ENCODE assay signal across 15 cellular contexts in genomic region chr17:10705727-10706126, GRCh38.
"Had no signal": no experiment of that assay in that cellular context is flagged by ENCODE, and none has a peak within 500 bp of the region (broad histone marks: within the 10 kb centered on the region; RNA-seq: fewer than 3 reads in every experiment).

No MANE protein-coding gene starts in this region.

- H3K27me3 Mint-ChIP-seq: naive B cell had no signal

- H3K9me3 ChIP-seq: adrenal gland, pancreas, SJSA1, stomach, testis, upper lobe of left lung had no signal

- ATAC-seq: pancreas, sciatic nerve had no signal

- H3K27ac ChIP-seq: adrenal gland, cardiac muscle cell, dorsolateral prefrontal cortex, pancreas, SJSA1, stomach, testis, upper lobe of left lung had no signal

- H3K27me3 ChIP-seq: adrenal gland, cardiac muscle cell, dorsolateral prefrontal cortex, pancreas, SJSA1, stomach, testis, upper lobe of left lung had no signal

- DNase-seq: activated CD4-positive, CD25-positive, alpha-beta regulatory T cell treated with anti-CD3 and anti-CD28 coated beads, Interleukin-2, amount 50 U/mL, for 72 hours; activated effector memory CD4-positive, alpha-beta T cell treated with Interleukin-2 at 50 U/mL for 16 hours; adrenal gland; dorsolateral prefrontal cortex; islet precursor cell; mammary epithelial cell; naive B cell; pancreas; stomach; SW 1271; testis; upper lobe of left lung had no signal

- H3K9me3 Mint-ChIP-seq: naive B cell had no signal
